In the genomic region with DNA sequence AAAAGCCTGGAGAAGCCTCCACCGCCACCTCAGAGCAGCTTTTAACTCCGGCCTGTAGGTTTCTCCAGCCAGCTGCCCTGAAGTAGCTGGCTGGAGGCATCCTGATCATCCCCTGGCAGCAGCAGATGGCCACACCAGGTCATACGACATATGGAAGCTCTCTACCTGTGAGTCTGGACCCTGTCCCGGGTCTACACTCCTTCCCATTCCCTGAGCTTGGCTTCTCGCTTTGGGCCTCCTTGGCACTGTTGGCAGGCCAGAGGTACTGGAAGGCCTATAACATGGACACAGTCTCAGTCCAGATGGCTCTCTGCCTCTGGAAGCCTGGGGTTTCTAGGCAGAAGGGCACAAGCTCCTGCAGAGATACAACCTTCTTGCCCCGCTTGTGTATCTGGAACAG, we compare ENCODE assay signal across 1 cellular context.
TF ChIP-seq lines count a peak whose summit lies in the region.

No MANE protein-coding gene starts in this region.

TF ChIP-seq in IMR-90, 13 proteins besides CTCF, POLR2A, EP300 and RAD21:
- TF ChIP-seq FOS (IDR thresholded peaks at IDR 0.05; ENCODE audit: low read depth, low read length), result no peak
- TF ChIP-seq NFE2L2 (IDR thresholded peaks at IDR 0.05; ENCODE audit: low read depth, low read length), result no peak
TF ChIP-seq in IMR-90: peak in this region for 0.
